1 cellular context compared by ENCODE assay signal in the genomic region with DNA sequence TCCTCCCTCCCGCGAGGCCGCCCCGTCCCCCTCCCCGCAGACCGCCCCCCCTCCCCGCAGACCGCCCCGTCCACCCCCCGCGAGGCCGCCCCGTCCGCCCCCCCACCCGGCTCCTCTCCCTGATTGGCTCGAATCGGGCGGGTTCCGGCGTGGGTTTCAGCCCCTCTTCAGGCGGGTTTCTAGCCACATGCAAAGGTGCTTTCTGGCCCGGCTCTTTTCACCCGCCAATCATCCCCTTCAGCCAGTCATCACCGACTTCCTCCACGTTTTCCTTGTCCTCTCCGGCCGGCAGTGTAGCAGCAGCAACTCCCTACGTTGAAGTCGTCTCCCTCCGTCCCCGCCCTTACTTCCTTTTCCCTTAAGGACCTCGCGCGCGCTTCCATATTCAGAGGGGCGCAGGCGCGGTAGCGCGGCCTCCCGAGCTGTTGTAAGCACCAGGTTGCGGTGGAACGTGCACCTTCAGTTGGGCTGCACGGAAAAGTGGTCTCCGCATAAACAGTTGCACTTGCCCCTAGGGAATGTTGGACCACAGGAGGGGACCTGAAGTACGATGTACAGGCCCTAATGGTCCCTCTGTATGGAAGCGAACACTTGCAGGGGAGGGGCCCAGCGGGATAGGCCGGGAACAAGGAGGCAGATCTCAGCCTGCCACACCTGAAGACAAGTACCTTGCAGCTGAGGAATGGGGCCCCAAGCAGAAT.
TF ChIP-seq lines count a peak whose summit lies in the region.

No MANE protein-coding gene starts in this region.

TF ChIP-seq in HEK293, 187 proteins besides CTCF, POLR2A, EP300 and RAD21 (continued from another document):
- TF ChIP-seq, protein P1, sequence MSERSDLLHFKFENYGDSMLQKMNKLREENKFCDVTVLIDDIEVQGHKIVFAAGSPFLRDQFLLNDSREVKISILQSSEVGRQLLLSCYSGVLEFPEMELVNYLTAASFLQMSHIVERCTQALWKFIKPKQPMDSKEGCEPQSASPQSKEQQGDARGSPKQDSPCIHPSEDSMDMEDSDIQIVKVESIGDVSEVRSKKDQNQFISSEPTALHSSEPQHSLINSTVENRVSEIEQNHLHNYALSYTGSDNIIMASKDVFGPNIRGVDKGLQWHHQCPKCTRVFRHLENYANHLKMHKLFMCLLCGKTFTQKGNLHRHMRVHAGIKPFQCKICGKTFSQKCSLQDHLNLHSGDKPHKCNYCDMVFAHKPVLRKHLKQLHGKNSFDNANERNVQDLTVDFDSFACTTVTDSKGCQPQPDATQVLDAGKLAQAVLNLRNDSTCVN (tag by site-specific recombination; optimal IDR thresholded peaks at IDR 0.05) = peak; percentile 63
- TF ChIP-seq ZNF48 (tag by site-specific recombination; IDR thresholded peaks at IDR 0.05) = no peak
- no peak for TF ChIP-seq ZNF138 (tag by site-specific recombination; IDR thresholded peaks at IDR 0.05; ENCODE audit: borderline replicate concordance)
- TF ChIP-seq ZNF2 (tag by site-specific recombination; IDR thresholded peaks at IDR 0.05) = no peak; the same call in 1 of the 2 replicates
- TF ChIP-seq ZNF221 (tag by site-specific recombination; IDR thresholded peaks at IDR 0.05; ENCODE audit: borderline replicate concordance) = no peak
- no peak; the same call in 1 of the 2 replicates for TF ChIP-seq KLF7 (tag by site-specific recombination; IDR thresholded peaks at IDR 0.05; ENCODE audit: borderline replicate concordance)
- TF ChIP-seq, protein P2, sequence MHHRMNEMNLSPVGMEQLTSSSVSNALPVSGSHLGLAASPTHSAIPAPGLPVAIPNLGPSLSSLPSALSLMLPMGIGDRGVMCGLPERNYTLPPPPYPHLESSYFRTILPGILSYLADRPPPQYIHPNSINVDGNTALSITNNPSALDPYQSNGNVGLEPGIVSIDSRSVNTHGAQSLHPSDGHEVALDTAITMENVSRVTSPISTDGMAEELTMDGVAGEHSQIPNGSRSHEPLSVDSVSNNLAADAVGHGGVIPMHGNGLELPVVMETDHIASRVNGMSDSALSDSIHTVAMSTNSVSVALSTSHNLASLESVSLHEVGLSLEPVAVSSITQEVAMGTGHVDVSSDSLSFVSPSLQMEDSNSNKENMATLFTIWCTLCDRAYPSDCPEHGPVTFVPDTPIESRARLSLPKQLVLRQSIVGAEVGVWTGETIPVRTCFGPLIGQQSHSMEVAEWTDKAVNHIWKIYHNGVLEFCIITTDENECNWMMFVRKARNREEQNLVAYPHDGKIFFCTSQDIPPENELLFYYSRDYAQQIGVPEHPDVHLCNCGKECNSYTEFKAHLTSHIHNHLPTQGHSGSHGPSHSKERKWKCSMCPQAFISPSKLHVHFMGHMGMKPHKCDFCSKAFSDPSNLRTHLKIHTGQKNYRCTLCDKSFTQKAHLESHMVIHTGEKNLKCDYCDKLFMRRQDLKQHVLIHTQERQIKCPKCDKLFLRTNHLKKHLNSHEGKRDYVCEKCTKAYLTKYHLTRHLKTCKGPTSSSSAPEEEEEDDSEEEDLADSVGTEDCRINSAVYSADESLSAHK (tag by site-specific recombination; IDR thresholded peaks at IDR 0.05) = no peak
- TF ChIP-seq, protein P3, sequence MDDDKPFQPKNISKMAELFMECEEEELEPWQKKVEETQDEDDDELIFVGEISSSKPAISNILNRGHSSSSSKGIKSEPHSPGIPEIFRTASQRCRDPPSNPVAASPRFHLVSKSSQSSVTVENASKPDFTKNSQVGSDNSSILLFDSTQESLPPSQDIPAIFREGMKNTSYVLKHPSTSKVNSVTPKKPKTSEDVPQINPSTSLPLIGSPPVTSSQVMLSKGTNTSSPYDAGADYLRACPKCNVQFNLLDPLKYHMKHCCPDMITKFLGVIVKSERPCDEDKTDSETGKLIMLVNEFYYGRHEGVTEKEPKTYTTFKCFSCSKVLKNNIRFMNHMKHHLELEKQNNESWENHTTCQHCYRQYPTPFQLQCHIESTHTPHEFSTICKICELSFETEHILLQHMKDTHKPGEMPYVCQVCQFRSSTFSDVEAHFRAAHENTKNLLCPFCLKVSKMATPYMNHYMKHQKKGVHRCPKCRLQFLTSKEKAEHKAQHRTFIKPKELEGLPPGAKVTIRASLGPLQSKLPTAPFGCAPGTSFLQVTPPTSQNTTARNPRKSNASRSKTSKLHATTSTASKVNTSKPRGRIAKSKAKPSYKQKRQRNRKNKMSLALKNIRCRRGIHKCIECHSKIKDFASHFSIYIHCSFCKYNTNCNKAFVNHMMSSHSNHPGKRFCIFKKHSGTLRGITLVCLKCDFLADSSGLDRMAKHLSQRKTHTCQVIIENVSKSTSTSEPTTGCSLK (tag by site-specific recombination; IDR thresholded peaks at IDR 0.05) = no peak
- TF ChIP-seq ZFHX2 (tag by site-specific recombination; conservative IDR thresholded peaks at IDR 0.05) = no peak
- TF ChIP-seq ZNF354C (tag by site-specific recombination; IDR thresholded peaks at IDR 0.05; ENCODE audit: borderline replicate concordance, low read depth) = no peak
- TF ChIP-seq ZNF529 (tag by site-specific recombination; IDR thresholded peaks at IDR 0.05; ENCODE audit: insufficient replicate concordance) = no peak
- TF ChIP-seq ZNF175 (tag by site-specific recombination; IDR thresholded peaks at IDR 0.05) = no peak
- TF ChIP-seq ZNF391 (tag by site-specific recombination; IDR thresholded peaks at IDR 0.05; ENCODE audit: borderline replicate concordance, low read depth) = no peak
- no peak for TF ChIP-seq ZNF350 (tag by site-specific recombination; IDR thresholded peaks at IDR 0.05)
- no peak for TF ChIP-seq ZNF266 (tag by site-specific recombination; IDR thresholded peaks at IDR 0.05; ENCODE audit: low read depth)
- no peak for TF ChIP-seq ZNF274 (IDR thresholded peaks at IDR 0.05; ENCODE audit: low read length)
- TF ChIP-seq ZNF274 (tag by site-specific recombination; IDR thresholded peaks at IDR 0.05; ENCODE audit: borderline replicate concordance) = no peak
- TF ChIP-seq KLF9 (tag by site-specific recombination; IDR thresholded peaks at IDR 0.05; ENCODE audit: low read depth) = no peak
- no peak for TF ChIP-seq SALL2 (tag by site-specific recombination; IDR thresholded peaks at IDR 0.05; ENCODE audit: borderline replicate concordance)
- peak; percentile 96 for TF ChIP-seq ZNF366 (tag by site-specific recombination; conservative IDR thresholded peaks at IDR 0.05)
- TF ChIP-seq, protein P4, sequence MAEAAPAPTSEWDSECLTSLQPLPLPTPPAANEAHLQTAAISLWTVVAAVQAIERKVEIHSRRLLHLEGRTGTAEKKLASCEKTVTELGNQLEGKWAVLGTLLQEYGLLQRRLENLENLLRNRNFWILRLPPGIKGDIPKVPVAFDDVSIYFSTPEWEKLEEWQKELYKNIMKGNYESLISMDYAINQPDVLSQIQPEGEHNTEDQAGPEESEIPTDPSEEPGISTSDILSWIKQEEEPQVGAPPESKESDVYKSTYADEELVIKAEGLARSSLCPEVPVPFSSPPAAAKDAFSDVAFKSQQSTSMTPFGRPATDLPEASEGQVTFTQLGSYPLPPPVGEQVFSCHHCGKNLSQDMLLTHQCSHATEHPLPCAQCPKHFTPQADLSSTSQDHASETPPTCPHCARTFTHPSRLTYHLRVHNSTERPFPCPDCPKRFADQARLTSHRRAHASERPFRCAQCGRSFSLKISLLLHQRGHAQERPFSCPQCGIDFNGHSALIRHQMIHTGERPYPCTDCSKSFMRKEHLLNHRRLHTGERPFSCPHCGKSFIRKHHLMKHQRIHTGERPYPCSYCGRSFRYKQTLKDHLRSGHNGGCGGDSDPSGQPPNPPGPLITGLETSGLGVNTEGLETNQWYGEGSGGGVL (tag by site-specific recombination; IDR thresholded peaks at IDR 0.05) = peak; percentile 80
- TF ChIP-seq, protein P5, sequence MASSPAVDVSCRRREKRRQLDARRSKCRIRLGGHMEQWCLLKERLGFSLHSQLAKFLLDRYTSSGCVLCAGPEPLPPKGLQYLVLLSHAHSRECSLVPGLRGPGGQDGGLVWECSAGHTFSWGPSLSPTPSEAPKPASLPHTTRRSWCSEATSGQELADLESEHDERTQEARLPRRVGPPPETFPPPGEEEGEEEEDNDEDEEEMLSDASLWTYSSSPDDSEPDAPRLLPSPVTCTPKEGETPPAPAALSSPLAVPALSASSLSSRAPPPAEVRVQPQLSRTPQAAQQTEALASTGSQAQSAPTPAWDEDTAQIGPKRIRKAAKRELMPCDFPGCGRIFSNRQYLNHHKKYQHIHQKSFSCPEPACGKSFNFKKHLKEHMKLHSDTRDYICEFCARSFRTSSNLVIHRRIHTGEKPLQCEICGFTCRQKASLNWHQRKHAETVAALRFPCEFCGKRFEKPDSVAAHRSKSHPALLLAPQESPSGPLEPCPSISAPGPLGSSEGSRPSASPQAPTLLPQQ (tag by site-specific recombination; IDR thresholded peaks at IDR 0.05) = peak; percentile 69
- TF ChIP-seq ZNF16 (tag by site-specific recombination; IDR thresholded peaks at IDR 0.05; ENCODE audit: low read depth) = no peak
- TF ChIP-seq GLIS2 (tag by site-specific recombination; IDR thresholded peaks at IDR 0.05) = peak; percentile 33; the same call in 1 of the 2 replicates
- no peak for TF ChIP-seq ZNF768 (tag by site-specific recombination; IDR thresholded peaks at IDR 0.05)
- no peak for TF ChIP-seq ZNF701 (tag by site-specific recombination; IDR thresholded peaks at IDR 0.05)
- no peak for TF ChIP-seq ZNF548 (tag by site-specific recombination; IDR thresholded peaks at IDR 0.05)
- TF ChIP-seq, protein P6, sequence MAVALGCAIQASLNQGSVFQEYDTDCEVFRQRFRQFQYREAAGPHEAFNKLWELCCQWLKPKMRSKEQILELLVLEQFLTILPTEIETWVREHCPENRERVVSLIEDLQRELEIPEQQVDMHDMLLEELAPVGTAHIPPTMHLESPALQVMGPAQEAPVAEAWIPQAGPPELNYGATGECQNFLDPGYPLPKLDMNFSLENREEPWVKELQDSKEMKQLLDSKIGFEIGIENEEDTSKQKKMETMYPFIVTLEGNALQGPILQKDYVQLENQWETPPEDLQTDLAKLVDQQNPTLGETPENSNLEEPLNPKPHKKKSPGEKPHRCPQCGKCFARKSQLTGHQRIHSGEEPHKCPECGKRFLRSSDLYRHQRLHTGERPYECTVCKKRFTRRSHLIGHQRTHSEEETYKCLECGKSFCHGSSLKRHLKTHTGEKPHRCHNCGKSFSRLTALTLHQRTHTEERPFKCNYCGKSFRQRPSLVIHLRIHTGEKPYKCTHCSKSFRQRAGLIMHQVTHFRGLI (tag by site-specific recombination; IDR thresholded peaks at IDR 0.05) = peak; percentile 92
- TF ChIP-seq, protein P7, sequence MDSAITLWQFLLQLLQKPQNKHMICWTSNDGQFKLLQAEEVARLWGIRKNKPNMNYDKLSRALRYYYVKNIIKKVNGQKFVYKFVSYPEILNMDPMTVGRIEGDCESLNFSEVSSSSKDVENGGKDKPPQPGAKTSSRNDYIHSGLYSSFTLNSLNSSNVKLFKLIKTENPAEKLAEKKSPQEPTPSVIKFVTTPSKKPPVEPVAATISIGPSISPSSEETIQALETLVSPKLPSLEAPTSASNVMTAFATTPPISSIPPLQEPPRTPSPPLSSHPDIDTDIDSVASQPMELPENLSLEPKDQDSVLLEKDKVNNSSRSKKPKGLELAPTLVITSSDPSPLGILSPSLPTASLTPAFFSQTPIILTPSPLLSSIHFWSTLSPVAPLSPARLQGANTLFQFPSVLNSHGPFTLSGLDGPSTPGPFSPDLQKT (IDR thresholded peaks at IDR 0.05; ENCODE audit: borderline replicate concordance, low read depth, low read length) = no peak
- TF ChIP-seq ZNF184 (tag by site-specific recombination; IDR thresholded peaks at IDR 0.05) = no peak
- TF ChIP-seq ZNF571 (tag by site-specific recombination; IDR thresholded peaks at IDR 0.05) = no peak
- no peak for TF ChIP-seq ZNF24 (tag by site-specific recombination; IDR thresholded peaks at IDR 0.05)
- peak; percentile 65; the same call in 1 of the 2 replicates for TF ChIP-seq KLF8 (tag by site-specific recombination; IDR thresholded peaks at IDR 0.05)
- TF ChIP-seq ZNF791 (tag by site-specific recombination; IDR thresholded peaks at IDR 0.05) = no peak
- TF ChIP-seq REPIN1 (tag by site-specific recombination; IDR thresholded peaks at IDR 0.05; ENCODE audit: low read depth) = no peak
- peak; percentile 44; the same call in 1 of the 2 replicates for TF ChIP-seq SP7 (tag by site-specific recombination; IDR thresholded peaks at IDR 0.05)
- no peak for TF ChIP-seq ZNF433 (tag by site-specific recombination; IDR thresholded peaks at IDR 0.05; ENCODE audit: low read depth)
- no peak for TF ChIP-seq ZNF623 (tag by site-specific recombination; IDR thresholded peaks at IDR 0.05)
- no peak for TF ChIP-seq ZNF621 (tag by site-specific recombination; IDR thresholded peaks at IDR 0.05)
- TF ChIP-seq, protein P8, sequence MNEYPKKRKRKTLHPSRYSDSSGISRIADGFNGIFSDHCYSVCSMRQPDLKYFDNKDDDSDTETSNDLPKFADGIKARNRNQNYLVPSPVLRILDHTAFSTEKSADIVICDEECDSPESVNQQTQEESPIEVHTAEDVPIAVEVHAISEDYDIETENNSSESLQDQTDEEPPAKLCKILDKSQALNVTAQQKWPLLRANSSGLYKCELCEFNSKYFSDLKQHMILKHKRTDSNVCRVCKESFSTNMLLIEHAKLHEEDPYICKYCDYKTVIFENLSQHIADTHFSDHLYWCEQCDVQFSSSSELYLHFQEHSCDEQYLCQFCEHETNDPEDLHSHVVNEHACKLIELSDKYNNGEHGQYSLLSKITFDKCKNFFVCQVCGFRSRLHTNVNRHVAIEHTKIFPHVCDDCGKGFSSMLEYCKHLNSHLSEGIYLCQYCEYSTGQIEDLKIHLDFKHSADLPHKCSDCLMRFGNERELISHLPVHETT (tag by site-specific recombination; IDR thresholded peaks at IDR 0.05) = no peak
- TF ChIP-seq ZNF560 (tag by site-specific recombination; IDR thresholded peaks at IDR 0.05; ENCODE audit: borderline replicate concordance) = no peak
- TF ChIP-seq, protein P9, sequence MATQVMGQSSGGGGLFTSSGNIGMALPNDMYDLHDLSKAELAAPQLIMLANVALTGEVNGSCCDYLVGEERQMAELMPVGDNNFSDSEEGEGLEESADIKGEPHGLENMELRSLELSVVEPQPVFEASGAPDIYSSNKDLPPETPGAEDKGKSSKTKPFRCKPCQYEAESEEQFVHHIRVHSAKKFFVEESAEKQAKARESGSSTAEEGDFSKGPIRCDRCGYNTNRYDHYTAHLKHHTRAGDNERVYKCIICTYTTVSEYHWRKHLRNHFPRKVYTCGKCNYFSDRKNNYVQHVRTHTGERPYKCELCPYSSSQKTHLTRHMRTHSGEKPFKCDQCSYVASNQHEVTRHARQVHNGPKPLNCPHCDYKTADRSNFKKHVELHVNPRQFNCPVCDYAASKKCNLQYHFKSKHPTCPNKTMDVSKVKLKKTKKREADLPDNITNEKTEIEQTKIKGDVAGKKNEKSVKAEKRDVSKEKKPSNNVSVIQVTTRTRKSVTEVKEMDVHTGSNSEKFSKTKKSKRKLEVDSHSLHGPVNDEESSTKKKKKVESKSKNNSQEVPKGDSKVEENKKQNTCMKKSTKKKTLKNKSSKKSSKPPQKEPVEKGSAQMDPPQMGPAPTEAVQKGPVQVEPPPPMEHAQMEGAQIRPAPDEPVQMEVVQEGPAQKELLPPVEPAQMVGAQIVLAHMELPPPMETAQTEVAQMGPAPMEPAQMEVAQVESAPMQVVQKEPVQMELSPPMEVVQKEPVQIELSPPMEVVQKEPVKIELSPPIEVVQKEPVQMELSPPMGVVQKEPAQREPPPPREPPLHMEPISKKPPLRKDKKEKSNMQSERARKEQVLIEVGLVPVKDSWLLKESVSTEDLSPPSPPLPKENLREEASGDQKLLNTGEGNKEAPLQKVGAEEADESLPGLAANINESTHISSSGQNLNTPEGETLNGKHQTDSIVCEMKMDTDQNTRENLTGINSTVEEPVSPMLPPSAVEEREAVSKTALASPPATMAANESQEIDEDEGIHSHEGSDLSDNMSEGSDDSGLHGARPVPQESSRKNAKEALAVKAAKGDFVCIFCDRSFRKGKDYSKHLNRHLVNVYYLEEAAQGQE (tag by site-specific recombination; IDR thresholded peaks at IDR 0.05) = no peak
- TF ChIP-seq EGR2 (tag by site-specific recombination; IDR thresholded peaks at IDR 0.05; ENCODE audit: low read depth) = no peak
TF ChIP-seq in HEK293: peak in this region for 36.
